10 cellular contexts compared by ENCODE assay signal in the genomic region with DNA sequence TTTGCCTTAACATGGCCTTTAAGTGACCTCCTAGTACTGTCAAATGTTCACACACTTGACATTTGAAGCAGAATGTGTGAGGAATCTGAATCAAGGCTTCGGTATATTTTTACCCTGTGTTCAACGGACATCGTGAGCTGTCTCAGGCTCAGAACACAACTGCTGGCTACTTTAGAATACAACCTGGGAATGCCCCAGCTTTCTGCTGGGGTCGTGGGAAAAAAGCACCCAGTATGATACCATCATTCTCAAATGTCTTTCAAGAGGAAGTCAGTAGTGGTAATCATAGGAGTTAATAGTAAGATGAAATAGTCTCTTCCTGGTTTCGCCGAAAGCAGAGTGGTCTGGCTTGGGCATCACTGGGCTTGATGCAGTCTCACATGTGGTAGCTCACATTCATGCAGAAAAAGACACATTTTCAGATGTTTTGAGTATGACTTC.
DNase-seq lines count a peak whose midpoint lies in the region; ATAC-seq and TF ChIP-seq lines count a peak whose summit lies in the region.
"Had no signal": no experiment of that assay in that cellular context is flagged by ENCODE, and none has a peak within 500 bp of the region (broad histone marks: within the 10 kb centered on the region; RNA-seq: fewer than 3 reads in every experiment).

No MANE protein-coding gene starts in this region.

- H3K4me1 ChIP-seq in neural progenitor cell (peaks cover 52% of the 10 kb centered on the region), foreskin keratinocyte (no peaks in the 10 kb centered on the region)
- no peaks in the 10 kb centered on the region for H3K4me1 ChIP-seq in CD4-positive, alpha-beta memory T cell (ENCODE audit: insufficient read depth, low read length)

- no peak overlapping the region for H2AFZ ChIP-seq in neural progenitor cell (replicated peaks)

- no peaks in the 10 kb centered on the region for H3K9me3 ChIP-seq in neural progenitor cell (ENCODE audit: low read depth)
- no peaks in the 10 kb centered on the region for H3K9me3 ChIP-seq in CD4-positive, alpha-beta memory T cell (ENCODE audit: control insufficient read depth in 1 of 2, low read length in 2 of 2)

- DNase-seq in neural progenitor cell (ENCODE audit: low spot score) (no peak), DMS53 treated with DMSO at 0.1 percent for 48 hours (lab: John Stamatoyannopoulos, UW; ENCODE audit: unreplicated experiment) (no peak), foreskin keratinocyte (no peak)
- DNase-seq in activated CD8-positive, alpha-beta memory T cell treated with anti-CD3 and anti-CD28 coated beads, Interleukin-2, amount 10 ng/mL, durations not matched to agents 7 days and 5 days, result no peak
- DNase-seq in CD4-positive, alpha-beta memory T cell, result no peak
- DNase-seq: NCI-H2107, T1000 had no signal

- peak overlapping the region; percentile 32 for H3K27ac Mint-ChIP-seq in neural progenitor cell
- H3K27ac Mint-ChIP-seq in activated CD8-positive, alpha-beta memory T cell treated with anti-CD3 and anti-CD28 coated beads, Interleukin-2, amount 10 ng/mL, durations not matched to agents 7 days and 5 days, result no peak overlapping the region
- H3K27ac Mint-ChIP-seq in CD4-positive, alpha-beta memory T cell, result no peak overlapping the region

- no peak overlapping the region for H3K4me3 ChIP-seq in neural progenitor cell
- H3K4me3 ChIP-seq in CD4-positive, alpha-beta memory T cell (ENCODE audit: low read length in 2 of 2), result no peak overlapping the region

- TF ChIP-seq CTCF in neural progenitor cell (IDR thresholded peaks at IDR 0.05) (no peak), foreskin keratinocyte (conservative IDR thresholded peaks at IDR 0.05) (no peak)

- H3F3A ChIP-seq in neural progenitor cell (ENCODE audit: low read depth), result peaks cover 6% of the 10 kb centered on the region

- no peak overlapping the region for H3K4me2 ChIP-seq in neural progenitor cell

- H3K9ac ChIP-seq in neural progenitor cell, result no peak overlapping the region

- CTCF ChIA-PET in activated CD8-positive, alpha-beta memory T cell treated with anti-CD3 and anti-CD28 coated beads, Interleukin-2, amount 10 ng/mL, durations not matched to agents 7 days and 5 days (lab: Charles Lee), result no interaction called here
- CTCF ChIA-PET in CD4-positive, alpha-beta memory T cell (lab: Charles Lee; ENCODE audit: partially characterized antibody), result no interaction called here

- H3K4me3 Mint-ChIP-seq in neural progenitor cell, result no peak overlapping the region
- no peak overlapping the region for H3K4me3 Mint-ChIP-seq in activated CD8-positive, alpha-beta memory T cell treated with anti-CD3 and anti-CD28 coated beads, Interleukin-2, amount 10 ng/mL, durations not matched to agents 7 days and 5 days
- H3K4me3 Mint-ChIP-seq in CD4-positive, alpha-beta memory T cell, result no peak overlapping the region

- no peaks in the 10 kb centered on the region for H3K9me3 Mint-ChIP-seq in neural progenitor cell
- no peaks in the 10 kb centered on the region for H3K9me3 Mint-ChIP-seq in activated CD8-positive, alpha-beta memory T cell treated with anti-CD3 and anti-CD28 coated beads, Interleukin-2, amount 10 ng/mL, durations not matched to agents 7 days and 5 days (ENCODE audit: low read depth)
- peaks cover 0 to 2% (median 0%) of the 10 kb centered on the region in 8 donors for H3K9me3 Mint-ChIP-seq in CD4-positive, alpha-beta memory T cell

- H4K20me1 ChIP-seq in neural progenitor cell (ENCODE audit: low read depth), result no peaks in the 10 kb centered on the region

- H3K36me3 Mint-ChIP-seq in neural progenitor cell, result no peaks in the 10 kb centered on the region
- H3K36me3 Mint-ChIP-seq in activated CD8-positive, alpha-beta memory T cell treated with anti-CD3 and anti-CD28 coated beads, Interleukin-2, amount 10 ng/mL, durations not matched to agents 7 days and 5 days, result no peaks in the 10 kb centered on the region
- no peaks in the 10 kb centered on the region for H3K36me3 Mint-ChIP-seq in CD4-positive, alpha-beta memory T cell

- peak; percentile 63 for ATAC-seq in GM18870 (IDR thresholded peaks at IDR 0.05; ENCODE audit: unreplicated experiment)
- peak; percentile 80 for ATAC-seq in GM21529 (IDR thresholded peaks at IDR 0.05; ENCODE audit: unreplicated experiment)
- peak; percentile 57 for ATAC-seq in HG03095 (IDR thresholded peaks at IDR 0.05; ENCODE audit: unreplicated experiment)
- no peak for ATAC-seq in activated CD8-positive, alpha-beta memory T cell treated with anti-CD3 and anti-CD28 coated beads, Interleukin-2, amount 10 ng/mL, durations not matched to agents 7 days and 5 days
- no peak for ATAC-seq in foreskin keratinocyte

- no peaks in the 10 kb centered on the region for H3K27me3 ChIP-seq in neural progenitor cell
- H3K27me3 ChIP-seq in CD4-positive, alpha-beta memory T cell (ENCODE audit: insufficient read depth, low read length), result no peaks in the 10 kb centered on the region
- peaks cover 31% of the 10 kb centered on the region for H3K27me3 ChIP-seq in foreskin keratinocyte

- H3K27me3 Mint-ChIP-seq in neural progenitor cell (ENCODE audit: insufficient read depth, low read depth), result peaks cover 2% of the 10 kb centered on the region
- H3K27me3 Mint-ChIP-seq in activated CD8-positive, alpha-beta memory T cell treated with anti-CD3 and anti-CD28 coated beads, Interleukin-2, amount 10 ng/mL, durations not matched to agents 7 days and 5 days, result peaks cover 25% of the 10 kb centered on the region
- peaks cover 3 to 12% of the 10 kb centered on the region in 2 donors for H3K27me3 Mint-ChIP-seq in CD4-positive, alpha-beta memory T cell

- POLR2A ChIA-PET in CD4-positive, alpha-beta memory T cell (lab: Charles Lee; ENCODE audit: partially characterized antibody), result no interaction called here

- H3K27ac ChIP-seq in neural progenitor cell, result no peak overlapping the region
- no peak overlapping the region for H3K27ac ChIP-seq in CD4-positive, alpha-beta memory T cell (ENCODE audit: low read depth, low read length)
- H3K27ac ChIP-seq in foreskin keratinocyte, result no peak overlapping the region

- H3K36me3 ChIP-seq in neural progenitor cell, result no peaks in the 10 kb centered on the region
- H3K36me3 ChIP-seq in CD4-positive, alpha-beta memory T cell (ENCODE audit: insufficient read depth, low read length), result no peaks in the 10 kb centered on the region

- intact Hi-C loops in CD4-positive, alpha-beta memory T cell (cut with micrococcal nuclease), result no loop called here

- H3K79me2 ChIP-seq in neural progenitor cell (ENCODE audit: low read depth), result no peaks in the 10 kb centered on the region

- H3K4me1 Mint-ChIP-seq in neural progenitor cell, result peaks cover 60% of the 10 kb centered on the region
- H3K4me1 Mint-ChIP-seq in activated CD8-positive, alpha-beta memory T cell treated with anti-CD3 and anti-CD28 coated beads, Interleukin-2, amount 10 ng/mL, durations not matched to agents 7 days and 5 days, result peaks cover 5% of the 10 kb centered on the region
- H3K4me1 Mint-ChIP-seq in CD4-positive, alpha-beta memory T cell, result peaks cover 0 to 1% (median 0%) of the 10 kb centered on the region in 4 donors

Comparison
In these comparisons a context has a peak if more than half of its experiments do, and no peak if none do; other contexts are left out.
1. ATAC-seq: peak in GM18870 (single experiment), GM21529 (single experiment) and HG03095 (single experiment); none in activated CD8-positive, alpha-beta memory T cell treated with anti-CD3 and anti-CD28 coated beads, Interleukin-2, amount 10 ng/mL, durations not matched to agents 7 days and 5 days (single experiment) and foreskin keratinocyte (single experiment).